25 cellular contexts compared by ENCODE assay signal in the genomic region with DNA sequence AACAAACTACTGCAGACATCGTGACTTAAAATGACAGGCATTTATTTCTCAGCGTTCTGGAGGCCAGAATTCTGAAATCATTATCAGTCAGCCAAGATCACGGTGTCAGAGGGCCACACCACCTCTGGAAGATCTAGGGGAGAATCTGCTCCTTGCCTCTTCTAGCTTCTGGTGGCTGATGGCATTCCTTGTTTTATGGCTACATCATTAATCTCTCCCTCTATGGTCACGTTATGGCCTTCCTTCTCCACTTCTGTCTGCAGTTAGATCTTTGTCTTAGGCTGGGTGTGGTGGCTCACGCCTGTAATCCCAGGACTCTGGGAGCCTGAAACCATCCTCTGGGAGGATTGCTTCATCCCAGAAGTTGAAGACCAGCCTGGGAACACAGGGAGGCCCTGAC. TPM values are rescaled to one million over a fixed set of nuclear protein-coding genes. Genes with fewer than 3 reads are reported as not detected.
DNase-seq lines count a peak whose midpoint lies in the region; ATAC-seq and TF ChIP-seq lines count a peak whose summit lies in the region.
"Had no signal": no experiment of that assay in that cellular context is flagged by ENCODE, and none has a peak within 500 bp of the region (broad histone marks: within the 10 kb centered on the region; RNA-seq: fewer than 3 reads in every experiment).

No MANE protein-coding gene starts in this region.

- peak; percentile 56 for DNase-seq in AG10803 (ENCODE audit: low read depth)
- DNase-seq in HEK293T (ENCODE audit: extremely low spot score), result no peak
- peak; percentile 43 to 50 for DNase-seq in erythroblast (lab: John Stamatoyannopoulos, UW)
- no peak for DNase-seq in prostate gland (ENCODE audit: low spot score)
- DNase-seq in activated CD8-positive, alpha-beta T cell treated with anti-CD3 and anti-CD28 coated beads for 36 hours, result no peak
- DNase-seq in kidney tubule cell (ENCODE audit: low spot score), result no peak
- no peak for DNase-seq in activated T-cell treated with anti-CD3 and anti-CD28 coated beads, Interleukin-2, amount 50 U/mL, for 72 hours
- DNase-seq: activated CD8-positive, alpha-beta T cell treated with anti-CD3 and anti-CD28 coated beads, Interleukin-2, amount 10 ng/mL, durations not matched to agents 7 days and 5 days; activated effector memory CD4-positive, alpha-beta T cell treated with Interleukin-2 at 50 U/mL for 16 hours; CD8-positive, alpha-beta T cell; DMS 273 treated with DMSO at 0.1 percent for 48 hours; dorsolateral prefrontal cortex; glutamatergic neuron; NCI-H1105; NCI-H1930; NCI-H748 treated with DMSO at 0.1 percent for 48 hours; stimulated activated naive CD8-positive, alpha-beta T cell treated with anti-CD3 and anti-CD28 coated beads, Interleukin-15, Interleukin-2, amounts not matched to agents 100 U/mL and 50 U/mL, for 24 hours; T-helper 17 cell had no signal

- no peak for TF ChIP-seq POLR2A in erythroblast (IDR thresholded peaks at IDR 0.05; ENCODE audit: low read length)
- no peak for TF ChIP-seq POLR2A in prostate gland (IDR thresholded peaks at IDR 0.05)

- H3K36me3 ChIP-seq in muscle layer of duodenum (ENCODE audit: control insufficient read depth in 1 of 2, insufficient read depth in 2 of 2, low read length in 2 of 2), result no peaks in the 10 kb centered on the region
- H3K36me3 ChIP-seq in prostate gland, result no peaks in the 10 kb centered on the region
- H3K36me3 ChIP-seq: thoracic aorta, vagina had no signal

- no peaks in the 10 kb centered on the region for H3K27me3 Mint-ChIP-seq in activated CD8-positive, alpha-beta T cell treated with anti-CD3 and anti-CD28 coated beads for 36 hours
- no peaks in the 10 kb centered on the region for H3K27me3 Mint-ChIP-seq in activated T-cell treated with anti-CD3 and anti-CD28 coated beads, Interleukin-2, amount 50 U/mL, for 72 hours (ENCODE audit: low read depth)
- H3K27me3 Mint-ChIP-seq: central memory CD8-positive, alpha-beta T cell; T-helper 17 cell had no signal

- H3K27ac ChIP-seq in muscle layer of duodenum (ENCODE audit: low read length) (peak overlapping the region; percentile 64), prostate gland (no peak overlapping the region)
- H3K27ac ChIP-seq: A549, dorsolateral prefrontal cortex, SK-N-MC, thoracic aorta, vagina had no signal

- no peaks in the 10 kb centered on the region for H3K27me3 ChIP-seq in muscle layer of duodenum (ENCODE audit: low read depth, low read length)
- H3K27me3 ChIP-seq in prostate gland (replicated peaks; ENCODE audit: insufficient read depth), result no peaks in the 10 kb centered on the region
- H3K27me3 ChIP-seq: dorsolateral prefrontal cortex, vagina had no signal

- peaks cover 13% of the 10 kb centered on the region for H3K36me3 Mint-ChIP-seq in activated CD8-positive, alpha-beta T cell treated with anti-CD3 and anti-CD28 coated beads for 36 hours (ENCODE audit: low read depth)
- peaks cover 2 to 13% of the 10 kb centered on the region in 2 donors for H3K36me3 Mint-ChIP-seq in activated T-cell treated with anti-CD3 and anti-CD28 coated beads, Interleukin-2, amount 50 U/mL, for 72 hours (ENCODE audit: insufficient read depth in 2 of 2)

- POLR2A ChIA-PET in HEK293T (lab: Yijun Ruan, JAX), result no interaction called here
- POLR2A ChIA-PET in activated CD8-positive, alpha-beta T cell treated with anti-CD3 and anti-CD28 coated beads for 36 hours (lab: Charles Lee), result no interaction called here

- H3K27ac Mint-ChIP-seq in activated CD8-positive, alpha-beta T cell treated with anti-CD3 and anti-CD28 coated beads for 36 hours, result no peak overlapping the region
- H3K27ac Mint-ChIP-seq in activated T-cell treated with anti-CD3 and anti-CD28 coated beads, Interleukin-2, amount 50 U/mL, for 72 hours, result no peak overlapping the region
- H3K27ac Mint-ChIP-seq: activated CD8-positive, alpha-beta T cell treated with anti-CD3 and anti-CD28 coated beads, Interleukin-2, amount 10 ng/mL, durations not matched to agents 7 days and 5 days; CD8-positive, alpha-beta T cell had no signal

- H3K9me3 ChIP-seq in muscle layer of duodenum (ENCODE audit: control insufficient read depth in 1 of 2, low read length in 2 of 2) (no peaks in the 10 kb centered on the region), prostate gland (no peaks in the 10 kb centered on the region)
- H3K9me3 ChIP-seq: A549, thoracic aorta, vagina had no signal

- ATAC-seq in activated CD8-positive, alpha-beta T cell treated with anti-CD3 and anti-CD28 coated beads for 36 hours, result no peak
- no peak for ATAC-seq in activated T-cell treated with anti-CD3 and anti-CD28 coated beads, Interleukin-2, amount 50 U/mL, for 72 hours (replicated peaks in 1 of 2)
- ATAC-seq: activated CD8-positive, alpha-beta T cell treated with anti-CD3 and anti-CD28 coated beads, Interleukin-2, amount 10 ng/mL, durations not matched to agents 7 days and 5 days; CD8-positive, alpha-beta T cell; T-helper 17 cell had no signal

- 50% methylated on average over 5 of the region's 5 CpGs for WGBS in prostate gland

- no peak overlapping the region for H3K4me3 ChIP-seq in AG10803 (ENCODE audit: low read length)
- H3K4me3 ChIP-seq in muscle layer of duodenum (ENCODE audit: low read depth in 1 of 2, low read length in 2 of 2), result no peak overlapping the region
- H3K4me3 ChIP-seq in prostate gland, result no peak overlapping the region
- H3K4me3 ChIP-seq: A549, dorsolateral prefrontal cortex, lung, SK-N-MC, thoracic aorta, vagina had no signal

- CTCF ChIA-PET in HEK293T (lab: Yijun Ruan, JAX), result interaction anchor here (1.1 kb wide), 1 partner anchor 256 kb away, joined by 3 read pairs; no protein-coding TSS in a partner anchor
- CTCF ChIA-PET in activated CD8-positive, alpha-beta T cell treated with anti-CD3 and anti-CD28 coated beads for 36 hours (lab: Charles Lee), result interaction anchor here (0.9 to 1.9 kb wide), 3 partner anchors 39 to 258 kb away, joined by 3 to 4 read pairs (median 4); no protein-coding TSS in a partner anchor

- H3K9me3 Mint-ChIP-seq in activated CD8-positive, alpha-beta T cell treated with anti-CD3 and anti-CD28 coated beads for 36 hours, result no peaks in the 10 kb centered on the region
- no peaks in the 10 kb centered on the region for H3K9me3 Mint-ChIP-seq in activated T-cell treated with anti-CD3 and anti-CD28 coated beads, Interleukin-2, amount 50 U/mL, for 72 hours
- H3K9me3 Mint-ChIP-seq: CD8-positive, alpha-beta T cell; central memory CD8-positive, alpha-beta T cell had no signal

- peaks cover 0 to 6% of the 10 kb centered on the region in 2 donors for H3K4me1 ChIP-seq in muscle layer of duodenum (ENCODE audit: control insufficient read depth in 1 of 2, insufficient read depth in 2 of 2, low read length in 2 of 2)
- H3K4me1 ChIP-seq in prostate gland (replicated peaks), result no peaks in the 10 kb centered on the region

- peaks cover 65% of the 10 kb centered on the region for H3K4me1 Mint-ChIP-seq in activated CD8-positive, alpha-beta T cell treated with anti-CD3 and anti-CD28 coated beads for 36 hours (ENCODE audit: low read depth)
- H3K4me1 Mint-ChIP-seq in activated T-cell treated with anti-CD3 and anti-CD28 coated beads, Interleukin-2, amount 50 U/mL, for 72 hours (ENCODE audit: low read depth), result peaks cover 83% of the 10 kb centered on the region

- intact Hi-C loops in prostate gland (cut with DNase I), result no loop called here
- intact Hi-C loops in activated CD8-positive, alpha-beta T cell treated with anti-CD3 and anti-CD28 coated beads for 36 hours (cut with micrococcal nuclease), result no loop called here

- TF ChIP-seq CTCF in AG10803 (conservative IDR thresholded peaks at IDR 0.05; ENCODE audit: low read length) (no peak), prostate gland (IDR thresholded peaks at IDR 0.05) (no peak)
- TF ChIP-seq CTCF in activated CD8-positive, alpha-beta T cell treated with anti-CD3 and anti-CD28 coated beads for 36 hours (IDR thresholded peaks at IDR 0.05), result no peak

- H3K4me3 Mint-ChIP-seq in activated CD8-positive, alpha-beta T cell treated with anti-CD3 and anti-CD28 coated beads for 36 hours, result no peak overlapping the region
- no peak overlapping the region for H3K4me3 Mint-ChIP-seq in activated T-cell treated with anti-CD3 and anti-CD28 coated beads, Interleukin-2, amount 50 U/mL, for 72 hours
- H3K4me3 Mint-ChIP-seq: activated CD8-positive, alpha-beta T cell treated with anti-CD3 and anti-CD28 coated beads, Interleukin-2, amount 10 ng/mL, durations not matched to agents 7 days and 5 days; CD8-positive, alpha-beta T cell; central memory CD8-positive, alpha-beta T cell; T-helper 17 cell had no signal

TF ChIP-seq in HEK293T, 16 proteins besides CTCF, POLR2A, EP300 and RAD21:
- no peak for TF ChIP-seq ARNT (IDR thresholded peaks at IDR 0.05)
- TF ChIP-seq FOXA1 (IDR thresholded peaks at IDR 0.05), result no peak
- TF ChIP-seq SUZ12 (IDR thresholded peaks at IDR 0.05), result no peak
- TF ChIP-seq ELF4 (IDR thresholded peaks at IDR 0.05), result no peak
- no peak for TF ChIP-seq SP1 (IDR thresholded peaks at IDR 0.05)
- no peak for TF ChIP-seq CTBP1 (IDR thresholded peaks at IDR 0.05; ENCODE audit: borderline replicate concordance)
- TF ChIP-seq, protein P1, sequence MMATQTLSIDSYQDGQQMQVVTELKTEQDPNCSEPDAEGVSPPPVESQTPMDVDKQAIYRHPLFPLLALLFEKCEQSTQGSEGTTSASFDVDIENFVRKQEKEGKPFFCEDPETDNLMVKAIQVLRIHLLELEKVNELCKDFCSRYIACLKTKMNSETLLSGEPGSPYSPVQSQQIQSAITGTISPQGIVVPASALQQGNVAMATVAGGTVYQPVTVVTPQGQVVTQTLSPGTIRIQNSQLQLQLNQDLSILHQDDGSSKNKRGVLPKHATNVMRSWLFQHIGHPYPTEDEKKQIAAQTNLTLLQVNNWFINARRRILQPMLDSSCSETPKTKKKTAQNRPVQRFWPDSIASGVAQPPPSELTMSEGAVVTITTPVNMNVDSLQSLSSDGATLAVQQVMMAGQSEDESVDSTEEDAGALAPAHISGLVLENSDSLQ (IDR thresholded peaks at IDR 0.05), result peak; percentile 7; the same call in 1 of the 2 replicates
- no peak for TF ChIP-seq FOXM1 (IDR thresholded peaks at IDR 0.05; ENCODE audit: borderline replicate concordance)

RNA-seq across cellular contexts. Expression of a gene that starts 8.3 kb away (rescaled TPM):
- 10 to 100 TPM; 18.8 to 28.2 TPM for total RNA-seq in prostate gland
- 10 to 100 TPM; 19.0 to 20.5 TPM for total RNA-seq in activated CD8-positive, alpha-beta T cell treated with anti-CD3 and anti-CD28 coated beads for 36 hours
- 10 to 100 TPM; 46.6 to 51.6 TPM for total RNA-seq in activated T-cell treated with anti-CD3 and anti-CD28 coated beads, Interleukin-2, amount 50 U/mL, for 72 hours

Comparison
In these comparisons a context has a peak if more than half of its experiments do, and no peak if none do; other contexts are left out.
1. DNase-seq: peak in AG10803 (single experiment) and erythroblast (2 of 2); none in HEK293T (single experiment), prostate gland (single experiment), activated CD8-positive, alpha-beta T cell treated with anti-CD3 and anti-CD28 coated beads for 36 hours (single experiment), kidney tubule cell (single experiment) and activated T-cell treated with anti-CD3 and anti-CD28 coated beads, Interleukin-2, amount 50 U/mL, for 72 hours (0 of 2).